In genomic region chr21:45921917-45922316, GRCh38 we compare ENCODE assay signal across 19 cellular contexts. TPM values are rescaled to one million over a fixed set of nuclear protein-coding genes. Genes with fewer than 3 reads are reported as not detected.
DNase-seq lines count a peak whose midpoint lies in the region; ATAC-seq, FAIRE-seq and TF ChIP-seq lines count a peak whose summit lies in the region.
"Had no signal": no experiment of that assay in that cellular context is flagged by ENCODE, and none has a peak within 500 bp of the region (broad histone marks: within the 10 kb centered on the region; RNA-seq: fewer than 3 reads in every experiment).

No MANE protein-coding gene starts in this region.

- H3K9ac ChIP-seq in MM.1S (ENCODE audit: low read length): no peak overlapping the region
- H3K9ac ChIP-seq in H1 (replicated peaks in 1 of 4; ENCODE audit: extremely low read depth in 1 of 4, low read depth in 3 of 4, low read length in 3 of 4): no peak overlapping the region

- CTCF ChIA-PET in H1 (lab: Charles Lee; ENCODE audit: partially characterized antibody): interaction anchor here (0.6 to 3.3 kb wide), 14 partner anchors 8 to 110 kb away, joined by 3 to 30 read pairs (median 4); no protein-coding TSS in a partner anchor

- H3K4ac ChIP-seq in H1 (replicated peaks; ENCODE audit: insufficient read length, low read depth, low read length): no peak overlapping the region

- no peak overlapping the region for H3K4me2 ChIP-seq in GM23338
- H3K4me2 ChIP-seq in MM.1S (ENCODE audit: low read depth, low read length): no peak overlapping the region
- no peak overlapping the region for H3K4me2 ChIP-seq in H1 (ENCODE audit: insufficient read depth in 1 of 2, low read depth in 2 of 2, low read length in 2 of 2)

- H3K4me1 ChIP-seq in GM23338 (ENCODE audit: insufficient read depth) (no peaks in the 10 kb centered on the region), MM.1S (ENCODE audit: low read length) (no peaks in the 10 kb centered on the region), H1 (replicated peaks in 1 of 4; ENCODE audit: control insufficient read depth in 3 of 4, insufficient read depth in 4 of 4, low read length in 3 of 4) (no peaks in the 10 kb centered on the region)
- H3K4me1 ChIP-seq: BE2C had no signal

- no peak overlapping the region for H3K27ac Mint-ChIP-seq in GM23338
- peak overlapping the region; percentile 42 for H3K27ac Mint-ChIP-seq in progenitor cell of endocrine pancreas
- no peak overlapping the region for H3K27ac Mint-ChIP-seq in CD14-positive monocyte
- H3K27ac Mint-ChIP-seq: CD8-positive, alpha-beta T cell had no signal

- H2BK15ac ChIP-seq in H1 (ENCODE audit: low read length): no peak overlapping the region

- TF ChIP-seq EP300 in H1 (IDR thresholded peaks at IDR 0.05; ENCODE audit: borderline replicate concordance in 1 of 2, low read depth in 2 of 2, low read length in 2 of 2): no peak

- H2BK12ac ChIP-seq in H1 (ENCODE audit: low read depth, low read length): no peak overlapping the region

- FAIRE-seq in H1 (lab: Jason Lieb, UNC): no peak
- FAIRE-seq: A204.1, D721Med, G401.6, GM12892, GM19239 had no signal

- H4K5ac ChIP-seq in H1 (ENCODE audit: insufficient read length, low read depth, low read length): no peak overlapping the region

- no peaks in the 10 kb centered on the region; the same call in 1 of the 2 replicates for H3K79me1 ChIP-seq in H1 (ENCODE audit: low read depth, low read length)

- H3K4me3 ChIP-seq in GM23338: no peak overlapping the region
- no peak overlapping the region for H3K4me3 ChIP-seq in MM.1S (ENCODE audit: low read length)
- H3K4me3 ChIP-seq in H1 (ENCODE audit: extremely low read depth in 1 of 4, insufficient read depth in 2 of 4, low read depth in 3 of 4, low read length in 4 of 4): no peak overlapping the region

- H2BK5ac ChIP-seq in H1 (ENCODE audit: low read depth, low read length): no peak overlapping the region

- no peak overlapping the region for H3K18ac ChIP-seq in H1 (ENCODE audit: extremely low read depth, low read length)

- H3K23me2 ChIP-seq in H1 (ENCODE audit: low read depth, low read length): no peaks in the 10 kb centered on the region

- H3K36me3 Mint-ChIP-seq in GM23338 (ENCODE audit: low read depth) (no peaks in the 10 kb centered on the region), progenitor cell of endocrine pancreas (ENCODE audit: insufficient read depth) (no peaks in the 10 kb centered on the region), CD14-positive monocyte (no peaks in the 10 kb centered on the region)
- H3K36me3 Mint-ChIP-seq: CD8-positive, alpha-beta T cell had no signal

- no peak for TF ChIP-seq POLR2A in H1 (IDR thresholded peaks at IDR 0.05; ENCODE audit: control extremely low read depth in 1 of 2, low read depth in 2 of 2, low read length in 2 of 2)

- H3K4me1 Mint-ChIP-seq in GM23338 (no peaks in the 10 kb centered on the region; the same call in 2 of the 3 replicates), progenitor cell of endocrine pancreas (ENCODE audit: low read depth) (peaks cover 6% of the 10 kb centered on the region), CD14-positive monocyte (no peaks in the 10 kb centered on the region)

- 0 out of 4 replicates have a peak, but pooled peaks of 1 of the 2 experiments have one; percentile 18 for TF ChIP-seq RAD21 in H1 (IDR thresholded peaks at IDR 0.05 in 1 of 2, conservative IDR thresholded peaks at IDR 0.05 in 1 of 2; ENCODE audit: low read depth in 2 of 2, low read length in 2 of 2)

- H3K56ac ChIP-seq in H1 (replicated peaks; ENCODE audit: insufficient read length, low read depth, low read length): no peak overlapping the region

- H3K14ac ChIP-seq in H1 (ENCODE audit: insufficient read length): no peak overlapping the region

- H4K8ac ChIP-seq in H1 (ENCODE audit: extremely low read depth, insufficient read depth, low read length): no peak overlapping the region

- no peaks in the 10 kb centered on the region for H4K20me1 ChIP-seq in GM23338 (replicated peaks; ENCODE audit: insufficient read depth)
- no peaks in the 10 kb centered on the region for H4K20me1 ChIP-seq in MM.1S (ENCODE audit: insufficient read depth, low read length)
- H4K20me1 ChIP-seq in H1 (replicated peaks in 1 of 2; ENCODE audit: control insufficient read depth in 1 of 2, insufficient read depth in 2 of 2, low read length in 2 of 2): no peaks in the 10 kb centered on the region

- H3K36me3 ChIP-seq in GM23338 (ENCODE audit: insufficient read depth): no peaks in the 10 kb centered on the region
- no peaks in the 10 kb centered on the region for H3K36me3 ChIP-seq in MM.1S (replicated peaks; ENCODE audit: insufficient read depth, low read length)
- no peaks in the 10 kb centered on the region for H3K36me3 ChIP-seq in H1 (ENCODE audit: control insufficient read depth in 2 of 4, insufficient read depth in 4 of 4, low read length in 3 of 4)

- H3K23ac ChIP-seq in H1 (ENCODE audit: insufficient read length): no peak overlapping the region

- H3K9me2 ChIP-seq in GM23338 (ENCODE audit: insufficient read depth) (no peaks in the 10 kb centered on the region), MM.1S (replicated peaks; ENCODE audit: insufficient read depth, low read length) (no peaks in the 10 kb centered on the region)

- H3K79me2 ChIP-seq in GM23338 (replicated peaks; ENCODE audit: insufficient read depth) (no peaks in the 10 kb centered on the region), MM.1S (ENCODE audit: low read length) (no peaks in the 10 kb centered on the region), H1 (ENCODE audit: control insufficient read depth in 1 of 2, insufficient read depth in 2 of 2, low read length in 2 of 2) (no peaks in the 10 kb centered on the region)

- H3K4me3 Mint-ChIP-seq in GM23338 (no peak overlapping the region), progenitor cell of endocrine pancreas (ENCODE audit: low read depth) (no peak overlapping the region), CD14-positive monocyte (no peak overlapping the region)
- H3K4me3 Mint-ChIP-seq: CD8-positive, alpha-beta T cell had no signal

- H2BK120ac ChIP-seq in H1 (replicated peaks; ENCODE audit: low read depth, low read length): no peak overlapping the region

- no peaks in the 10 kb centered on the region for H3F3A ChIP-seq in GM23338 (replicated peaks; ENCODE audit: low read depth)
- H3F3A ChIP-seq in MM.1S (ENCODE audit: insufficient read depth, low read length): no peaks in the 10 kb centered on the region

- peaks cover 7% of the 10 kb centered on the region for H3K27me3 Mint-ChIP-seq in GM23338 (ENCODE audit: insufficient read depth, low read depth, poor library complexity)
- H3K27me3 Mint-ChIP-seq in progenitor cell of endocrine pancreas: peaks cover 9% of the 10 kb centered on the region
- H3K27me3 Mint-ChIP-seq in CD14-positive monocyte (ENCODE audit: low read depth in 3 of 3): peaks cover 0 to 2% (median 2%) of the 10 kb centered on the region in 3 donors

- no peak overlapping the region for H2AK5ac ChIP-seq in H1 (ENCODE audit: low read depth, low read length)

- H3K9me3 ChIP-seq in MM.1S (replicated peaks; ENCODE audit: insufficient read depth, low read length): no peaks in the 10 kb centered on the region
- peaks cover 3 to 13% of the 10 kb centered on the region in 2 experiments; a peak in 3 of 4 replicates for H3K9me3 ChIP-seq in H1 (ENCODE audit: insufficient read depth in 2 of 2, low read depth in 1 of 2, low read length in 1 of 2)
- H3K9me3 ChIP-seq: BE2C had no signal

- peak; percentile 34 for DNase-seq in GM23338 (ENCODE audit: low spot score)
- no peak for DNase-seq in MM.1S
- DNase-seq in H1 (ENCODE audit: low read depth in 1 of 2, low spot score in 2 of 2): no peak
- DNase-seq in progenitor cell of endocrine pancreas (ENCODE audit: low spot score, unreplicated experiment): no peak
- DNase-seq in CD14-positive monocyte (ENCODE audit: low spot score): no peak
- DNase-seq in activated gamma-delta T cell (lab: John Stamatoyannopoulos, UW): no peak
- DNase-seq: BE2C; CD8-positive, alpha-beta T cell; COR-L47; DMS153; DMS79 treated with DMSO at 0.1 percent for 48 hours; H7 had no signal

- no peak overlapping the region for H2BK20ac ChIP-seq in H1 (ENCODE audit: low read length)

- POLR2A ChIA-PET in H1 (lab: Charles Lee; ENCODE audit: partially characterized antibody): no interaction called here

- 86% methylated on average over 6 of the region's 7 CpGs; no CpG with 5 or more reads in 1 of the 2 experiments for WGBS in H1 (ENCODE audit: extremely low coverage in 1 of 2, insufficient coverage in 1 of 2, insufficient read length in 1 of 2, insufficient replicate concordance in 2 of 2, low coverage in 1 of 2, low lambda C conversion rate in 2 of 2, missing lambda C conversion rate in 1 of 2), 2 experiments

- H4K91ac ChIP-seq in H1 (replicated peaks; ENCODE audit: insufficient read length, low read length): no peak overlapping the region

- H2AFZ ChIP-seq in GM23338: no peak overlapping the region
- H2AFZ ChIP-seq in MM.1S (ENCODE audit: low read length): no peak overlapping the region
- no peak overlapping the region for H2AFZ ChIP-seq in H1 (ENCODE audit: low read length)

- H3K9me3 Mint-ChIP-seq in GM23338: peaks cover 10% of the 10 kb centered on the region; the same call in 2 of the 3 replicates
- no peaks in the 10 kb centered on the region for H3K9me3 Mint-ChIP-seq in progenitor cell of endocrine pancreas (ENCODE audit: low read depth)
- H3K9me3 Mint-ChIP-seq in CD14-positive monocyte: peaks cover 0 to 18% (median 6%) of the 10 kb centered on the region in 7 donors
- H3K9me3 Mint-ChIP-seq: CD8-positive, alpha-beta T cell had no signal

- TF ChIP-seq CTCF in GM23338 (conservative IDR thresholded peaks at IDR 0.05; ENCODE audit: low read depth in 2 of 2) (peak; percentile 25 to 48; a peak in 3 of 4 replicates), MM.1S (IDR thresholded peaks at IDR 0.05; ENCODE audit: low read length) (peak; percentile 18; the same call in 1 of the 2 replicates), H1 (IDR thresholded peaks at IDR 0.05; ENCODE audit: control extremely low read depth in 1 of 3, insufficient read depth in 1 of 3, low read depth in 1 of 3, low read length in 3 of 3) (peak in 2 of 3 experiments; percentile 26 to 33; a peak in 3 of 4 replicates), progenitor cell of endocrine pancreas (IDR thresholded peaks at IDR 0.05; ENCODE audit: unreplicated experiment) (no peak), CD14-positive monocyte (IDR thresholded peaks at IDR 0.05) (no peak)

- intact Hi-C loops in CD14-positive monocyte (cut with micrococcal nuclease): no loop called here

- H3K27ac ChIP-seq in GM23338 (ENCODE audit: low read depth) (no peak overlapping the region), MM.1S (ENCODE audit: low read length) (no peak overlapping the region), H1 (ENCODE audit: low read depth, low read length) (no peak overlapping the region)
- H3K27ac ChIP-seq: C4-2B had no signal

- ATAC-seq in GM23338 (peak; percentile 17; the same call in 2 of the 3 replicates), GM21529 (IDR thresholded peaks at IDR 0.05; ENCODE audit: unreplicated experiment) (no peak)
- ATAC-seq: CD8-positive, alpha-beta T cell had no signal

- H3K27me3 ChIP-seq in GM23338 (ENCODE audit: insufficient read depth) (no peaks in the 10 kb centered on the region), MM.1S (replicated peaks; ENCODE audit: insufficient read depth, low read length) (peaks cover 57% of the 10 kb centered on the region), H1 (replicated peaks in 1 of 4; ENCODE audit: control insufficient read depth in 3 of 4, extremely low read depth in 1 of 4, insufficient read depth in 3 of 4, low read length in 3 of 4) (peaks cover 0 to 4% (median 0%) of the 10 kb centered on the region in 4 experiments; a peak in 2 of 7 replicates)
- H3K27me3 ChIP-seq: BE2C had no signal

RNA-seq across cellular contexts. Expression of gene COL6A1, which starts 59.7 kb away (rescaled TPM):
- 151 and 180 TPM in 2 replicates for total RNA-seq in GM23338 (2014; rRNA removed; shearing (Covaris generic))
- 76.0 and 84.5 TPM in 2 replicates for polyA plus RNA-seq in GM23338 (2016; fragmentation: Nextera tagmentation; extraction: Ambion mirVana)
- 100 and 104 TPM in 2 replicates for total RNA-seq in H1 (2021; fragmentation: NEBNext Ultra II Directional; extraction: Animal tissue kit (Norgen Biotek cat#: 25700))
- polyA plus RNA-seq in H1 (2011; rRNA removed): 115 and 212 TPM in 2 replicates
- 118 TPM for polyA plus RNA-seq in H1 (2011; cell fraction: cytosol; rRNA removed)
- polyA plus RNA-seq in H1 (2011; cell fraction: nucleus; rRNA removed): 658 TPM
- 110 to 163 TPM (median 152 TPM) in 4 replicates for polyA plus RNA-seq in H1 (2012, experiment 1 of 2)
- 98.6 TPM for polyA plus RNA-seq in H1 (2012, experiment 2 of 2)
- 176 TPM for polyA plus RNA-seq in H1 (2013, experiment 1 of 2)
- 154 TPM for polyA plus RNA-seq in H1 (2013, experiment 2 of 2)
- 32.7 and 35.2 TPM in 2 replicates for polyA minus RNA-seq in H1 (2011; rRNA and poly(A)+ RNA removed)
- 53.2 TPM for polyA minus RNA-seq in H1 (2011; cell fraction: cytosol; rRNA and poly(A)+ RNA removed)
- polyA minus RNA-seq in H1 (2011; cell fraction: nucleus; rRNA and poly(A)+ RNA removed): 70.5 TPM
- total RNA-seq in progenitor cell of endocrine pancreas: 135 and 137 TPM in 2 replicates
- under 1 TPM; 0.08 to 0.10 TPM for polyA plus RNA-seq in CD14-positive monocyte

Comparison
In these comparisons a context has a peak if more than half of its experiments do, and no peak if none do; other contexts are left out.
1. CTCF ChIP-seq: peak in GM23338 (2 of 2), MM.1S (single experiment) and H1 (2 of 3); none in progenitor cell of endocrine pancreas (single experiment) and CD14-positive monocyte (single experiment).